In the genomic region with DNA sequence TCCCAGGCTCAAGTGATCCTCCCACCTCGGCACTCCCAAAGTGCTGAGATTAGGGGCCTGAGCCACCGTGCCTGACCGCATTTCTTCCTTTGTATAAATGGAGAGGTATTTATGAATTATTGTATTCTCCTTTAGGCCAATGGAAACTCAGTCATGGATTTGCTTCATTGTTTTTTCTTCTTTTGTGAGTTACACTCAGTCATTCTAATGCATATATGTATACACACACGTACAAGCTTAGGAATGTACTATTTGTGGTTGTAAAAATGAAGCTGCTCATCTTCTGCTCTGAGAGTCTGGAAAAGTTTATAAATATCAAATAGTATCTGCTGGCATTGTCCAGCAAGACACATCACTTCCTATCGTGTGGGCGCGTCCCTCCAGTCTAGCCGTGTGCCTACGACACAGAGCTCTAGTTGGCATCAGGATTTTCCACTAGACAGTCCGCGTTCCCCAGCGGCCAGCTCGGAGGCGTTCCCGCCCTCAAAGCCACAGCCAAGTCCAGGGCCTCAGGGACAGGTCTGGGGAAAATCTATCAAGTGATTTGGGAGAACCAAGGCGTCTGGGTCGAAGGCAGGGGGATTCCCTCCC, we compare ENCODE assay signal across 17 cellular contexts.
DNase-seq lines count a peak whose midpoint lies in the region; ATAC-seq, FAIRE-seq and TF ChIP-seq lines count a peak whose summit lies in the region.
"Had no signal": no experiment of that assay in that cellular context is flagged by ENCODE, and none has a peak within 500 bp of the region (broad histone marks: within the 10 kb centered on the region; RNA-seq: fewer than 3 reads in every experiment).

No MANE protein-coding gene starts in this region.

- H3K27ac Mint-ChIP-seq in activated CD4-positive, alpha-beta memory T cell treated with anti-CD3 and anti-CD28 coated beads, Interleukin-2, amount 10 ng/mL, durations not matched to agents 7 days and 5 days = no peak overlapping the region
- H3K27ac Mint-ChIP-seq: activated T-helper 2 cell treated with anti-CD3 and anti-CD28 coated beads, Interferon-gamma antibody, Interleukin-2, Interleukin-4, amounts not matched to agents 10 μg/mL and 5 μg/mL and 100 μg/mL, durations not matched to agents 14 hours and 24 hours and 36 hours; CD14-positive monocyte; mesothelial cell of epicardium had no signal

- H3K14ac ChIP-seq in neuronal stem cell (ENCODE audit: low read length) = no peak overlapping the region

- no peak overlapping the region for H3K4me2 ChIP-seq in neuronal stem cell (ENCODE audit: insufficient read depth, low read length, poor library complexity, severe bottlenecking)
- no peak overlapping the region for H3K4me2 ChIP-seq in HepG2 (ENCODE audit: low read depth, low read length)

- TF ChIP-seq CTCF in HepG2 (CRISPR knock-in tag; IDR thresholded peaks at IDR 0.05) = no peak

- no peak overlapping the region for H3K23ac ChIP-seq in neuronal stem cell (ENCODE audit: low read depth, low read length, poor library complexity)

- intact Hi-C loops in posterior vena cava (cut with DNase I) (loop anchor here in 1 of 2 donors (5.0 kb wide), 1 partner anchor 50 kb away; no protein-coding TSS in a partner anchor), HepG2 (cut with micrococcal nuclease; ENCODE audit: unreplicated experiment) (no loop called here)

- H2BK120ac ChIP-seq in neuronal stem cell (ENCODE audit: low read depth, low read length) = no peak overlapping the region

- WGBS in neuronal stem cell (ENCODE audit: extremely low coverage in 2 of 2, insufficient read length in 2 of 2, insufficient replicate concordance in 1 of 2), 2 donors = no CpG with 5 or more reads among the region's 17 CpGs
- 25% methylated on average over 17 of the region's 17 CpGs for WGBS in HepG2 (ENCODE audit: low lambda C conversion rate)

- no peaks in the 10 kb centered on the region for H3K79me1 ChIP-seq in neuronal stem cell (ENCODE audit: low read depth, low read length)

- DNase-seq in ELR (ENCODE audit: low read depth) (peak; percentile 97), RPMI7951 (ENCODE audit: low read depth) (peak; percentile 96), dermis microvascular lymphatic vessel endothelial cell (ENCODE audit: low read depth in 2 of 2) (peak; percentile 73 to 90), posterior vena cava (ENCODE audit: low spot score) (peak; percentile 80), neuronal stem cell (ENCODE audit: low spot score) (no peak), kidney glomerular epithelial cell (lab: John Stamatoyannopoulos, UW) (no peak), HepG2 (ENCODE audit: low spot score) (no peak)
- DNase-seq in activated CD4-positive, alpha-beta memory T cell treated with anti-CD3 and anti-CD28 coated beads, Interleukin-2, amount 10 ng/mL, durations not matched to agents 7 days and 5 days = no peak
- DNase-seq: activated CD4-positive, alpha-beta T cell treated with anti-CD3 and anti-CD28 coated beads, Interleukin-2, amount 50 U/mL, for 1 hour; NCI-H1436 treated with DMSO at 0.1 percent for 48 hours; NCI-H524; stimulated activated naive CD4-positive, alpha-beta T cell had no signal

- H2BK12ac ChIP-seq in neuronal stem cell (ENCODE audit: low read length) = no peak overlapping the region

- H3K27ac ChIP-seq in neuronal stem cell (replicated peaks; ENCODE audit: low read length) (no peak overlapping the region), HepG2 (ENCODE audit: extremely low read length, insufficient read depth, low read length) (no peak overlapping the region)
- H3K27ac ChIP-seq: cardiac muscle cell, prostate gland had no signal

- no peaks in the 10 kb centered on the region for H4K20me1 ChIP-seq in HepG2 (ENCODE audit: insufficient read depth, low read length)

- no peak for FAIRE-seq in HepG2 (lab: Jason Lieb, UNC)

- peaks cover 16% of the 10 kb centered on the region for H3K27me3 Mint-ChIP-seq in activated CD4-positive, alpha-beta memory T cell treated with anti-CD3 and anti-CD28 coated beads, Interleukin-2, amount 10 ng/mL, durations not matched to agents 7 days and 5 days

- H2AK5ac ChIP-seq in neuronal stem cell (ENCODE audit: low read depth, low read length) = no peak overlapping the region

- TF ChIP-seq POLR2A in HepG2 (IDR thresholded peaks at IDR 0.05; ENCODE audit: insufficient read depth in 1 of 2, low read depth in 2 of 2, low read length in 2 of 2) = no peak

- TF ChIP-seq RAD21 in HepG2 (CRISPR knock-in tag; IDR thresholded peaks at IDR 0.05) = no peak

- no TSS peak for BruUV-seq in HepG2 (replicated peaks; lab: Mats Ljungman, UMichigan)

- POLR2A ChIA-PET in HepG2 (lab: Yijun Ruan, JAX) = no interaction called here
- POLR2A ChIA-PET in activated CD4-positive, alpha-beta memory T cell treated with anti-CD3 and anti-CD28 coated beads, Interleukin-2, amount 10 ng/mL, durations not matched to agents 7 days and 5 days (lab: Charles Lee) = no interaction called here

- H3K36me3 Mint-ChIP-seq in activated CD4-positive, alpha-beta memory T cell treated with anti-CD3 and anti-CD28 coated beads, Interleukin-2, amount 10 ng/mL, durations not matched to agents 7 days and 5 days (ENCODE audit: low read depth) = no peaks in the 10 kb centered on the region
- H3K36me3 Mint-ChIP-seq: CD14-positive monocyte, mesothelial cell of epicardium had no signal

- no peak overlapping the region for H4K8ac ChIP-seq in neuronal stem cell (ENCODE audit: low read depth, low read length)

- H3K4me1 Mint-ChIP-seq in activated CD4-positive, alpha-beta memory T cell treated with anti-CD3 and anti-CD28 coated beads, Interleukin-2, amount 10 ng/mL, durations not matched to agents 7 days and 5 days = no peaks in the 10 kb centered on the region
- H3K4me1 Mint-ChIP-seq: CD14-positive monocyte, mesothelial cell of epicardium had no signal

- in situ Hi-C loops in HepG2 (cut with HindIII; ENCODE audit: extremely low pct_ligation_motif_present, low pct_unique_long_range_greater_than_20kb) = no loop called here

- CTCF ChIA-PET in HepG2 (lab: Yijun Ruan, JAX; ENCODE audit: low intra/inter-chr PET ratio, low total read pairs) = interaction anchor here (1.3 to 5.3 kb wide), 2 partner anchors 339 to 346 kb away, joined by 5 to 40 read pairs; no protein-coding TSS in a partner anchor
- CTCF ChIA-PET in activated CD4-positive, alpha-beta memory T cell treated with anti-CD3 and anti-CD28 coated beads, Interleukin-2, amount 10 ng/mL, durations not matched to agents 7 days and 5 days (lab: Charles Lee) = interaction anchor here (0.5 to 4.6 kb wide), 6 partner anchors 9 to 342 kb away, joined by 3 to 43 read pairs (median 5); no protein-coding TSS in a partner anchor

- TF ChIP-seq EP300 in HepG2 (IDR thresholded peaks at IDR 0.05; ENCODE audit: low read depth in 2 of 2, low read length in 2 of 2) = no peak
- TF ChIP-seq EP300 in HepG2 (CRISPR knock-in tag; IDR thresholded peaks at IDR 0.05; ENCODE audit: borderline replicate concordance) = no peak

- H2BK15ac ChIP-seq in neuronal stem cell (ENCODE audit: low read length) = no peak overlapping the region

- H3K79me2 ChIP-seq in HepG2 (ENCODE audit: insufficient read depth, low read length) = no peaks in the 10 kb centered on the region

- H3K9me3 Mint-ChIP-seq in activated CD4-positive, alpha-beta memory T cell treated with anti-CD3 and anti-CD28 coated beads, Interleukin-2, amount 10 ng/mL, durations not matched to agents 7 days and 5 days = no peaks in the 10 kb centered on the region
- H3K9me3 Mint-ChIP-seq: activated T-helper 2 cell treated with anti-CD3 and anti-CD28 coated beads, Interferon-gamma antibody, Interleukin-2, Interleukin-4, amounts not matched to agents 10 μg/mL and 5 μg/mL and 100 μg/mL, durations not matched to agents 14 hours and 24 hours and 36 hours; mesothelial cell of epicardium had no signal

- no peak for ATAC-seq in HepG2

- H3K4me1 ChIP-seq in neuronal stem cell (ENCODE audit: control insufficient read depth in 2 of 2, insufficient read depth in 1 of 2, low read depth in 1 of 2, low read length in 2 of 2) (peaks cover 0 to under 1% of the 10 kb centered on the region in 2 donors), HepG2 (ENCODE audit: insufficient read depth, low read length) (no peaks in the 10 kb centered on the region)
- H3K4me1 ChIP-seq: prostate gland had no signal

- H3K4me3 Mint-ChIP-seq in activated CD4-positive, alpha-beta memory T cell treated with anti-CD3 and anti-CD28 coated beads, Interleukin-2, amount 10 ng/mL, durations not matched to agents 7 days and 5 days = no peak overlapping the region
- H3K4me3 Mint-ChIP-seq: CD14-positive monocyte, mesothelial cell of epicardium had no signal

- H3K4me3 ChIP-seq in neuronal stem cell (ENCODE audit: low read length in 2 of 2) (no peak overlapping the region), HepG2 (replicated peaks in 1 of 3; ENCODE audit: insufficient read depth in 1 of 3, low read depth in 2 of 3, low read length in 3 of 3) (no peak overlapping the region)
- H3K4me3 ChIP-seq: cardiac muscle cell, prostate gland had no signal

- H2BK5ac ChIP-seq in neuronal stem cell (ENCODE audit: low read length) = no peak overlapping the region

- H2AFZ ChIP-seq in neuronal stem cell (ENCODE audit: low read length) (no peak overlapping the region), HepG2 (ENCODE audit: low read length) (no peak overlapping the region)

- no peaks in the 10 kb centered on the region for H3K36me3 ChIP-seq in neuronal stem cell (replicated peaks in 1 of 2; ENCODE audit: control insufficient read depth in 2 of 2, insufficient read depth in 2 of 2, low read length in 2 of 2)
- no peaks in the 10 kb centered on the region for H3K36me3 ChIP-seq in HepG2 (replicated peaks in 1 of 2; ENCODE audit: control insufficient read depth in 1 of 2, insufficient read depth in 2 of 2, low read length in 2 of 2)
- H3K36me3 ChIP-seq: cardiac muscle cell, prostate gland had no signal

- H3K9ac ChIP-seq in neuronal stem cell (ENCODE audit: low read depth, low read length, poor library complexity) (no peak overlapping the region), HepG2 (ENCODE audit: insufficient read depth, low read depth, low read length) (no peak overlapping the region)

- no peak overlapping the region for H3K4ac ChIP-seq in neuronal stem cell (ENCODE audit: low read length)

- H3K27me3 ChIP-seq in neuronal stem cell (ENCODE audit: control insufficient read depth in 3 of 3, insufficient read depth in 3 of 3, low read depth in 1 of 3, low read length in 3 of 3) (no peaks in the 10 kb centered on the region), HepG2 (ENCODE audit: control insufficient read depth in 1 of 2, insufficient read depth in 2 of 2, low read length in 2 of 2) (peaks cover 3 to 31% of the 10 kb centered on the region in 2 experiments; a peak in 3 of 5 replicates)
- H3K27me3 ChIP-seq: cardiac muscle cell had no signal

- H3K9me3 ChIP-seq in neuronal stem cell (replicated peaks in 1 of 2; ENCODE audit: control insufficient read depth in 2 of 2, insufficient read depth in 1 of 2, low read depth in 1 of 2, low read length in 2 of 2) (no peaks in the 10 kb centered on the region), HepG2 (ENCODE audit: low read length) (no peaks in the 10 kb centered on the region)
- H3K9me3 ChIP-seq: prostate gland had no signal

- no peak overlapping the region for H4K91ac ChIP-seq in neuronal stem cell (ENCODE audit: low read depth, low read length, poor library complexity)

- H3K18ac ChIP-seq in neuronal stem cell (ENCODE audit: low read length) = no peak overlapping the region

TF ChIP-seq in HepG2, 621 proteins besides CTCF, POLR2A, EP300 and RAD21 (continues in another document):
- TF ChIP-seq RBAK (CRISPR knock-in tag; IDR thresholded peaks at IDR 0.05) (no peak), ZFX (CRISPR knock-in tag; IDR thresholded peaks at IDR 0.05; ENCODE audit: low read depth) (no peak), TEAD2 (CRISPR knock-in tag; IDR thresholded peaks at IDR 0.05) (no peak)

Comparison
In these comparisons a context has a peak if more than half of its experiments do, and no peak if none do; other contexts are left out.
1. DNase-seq: peak in ELR (single experiment), RPMI7951 (single experiment), dermis microvascular lymphatic vessel endothelial cell (2 of 2) and posterior vena cava (single experiment); none in neuronal stem cell (single experiment), kidney glomerular epithelial cell (single experiment), HepG2 (single experiment) and activated CD4-positive, alpha-beta memory T cell treated with anti-CD3 and anti-CD28 coated beads, Interleukin-2, amount 10 ng/mL, durations not matched to agents 7 days and 5 days (single experiment).